In genomic region chr5:140967226-140967893, GRCh38 we compare ENCODE assay signal across 12 cellular contexts. TPM values are rescaled to one million over a fixed set of nuclear protein-coding genes. Genes with fewer than 3 reads are reported as not detected.
DNase-seq lines count a peak whose midpoint lies in the region; ATAC-seq and TF ChIP-seq lines count a peak whose summit lies in the region.
"Had no signal": no experiment of that assay in that cellular context is flagged by ENCODE, and none has a peak within 500 bp of the region (broad histone marks: within the 10 kb centered on the region; RNA-seq: fewer than 3 reads in every experiment).

No MANE protein-coding gene starts in this region.

- H3K4me3 Mint-ChIP-seq in glutamatergic neuron (ENCODE audit: unreplicated experiment), result peak overlapping the region; percentile 81
- no peak overlapping the region for H3K4me3 Mint-ChIP-seq in activated T-cell treated with anti-CD3 and anti-CD28 coated beads, Interleukin-2, amount 50 U/mL, for 24 hours
- H3K4me3 Mint-ChIP-seq: T-helper 2 cell treated with Interferon-gamma antibody and Interleukin-4, amounts not matched to agents 5 μg/mL and 100 μg/mL, for 36 hours had no signal

- H3K4me3 ChIP-seq in cardiac muscle cell (peak overlapping the region; percentile 61), osteoblast (ENCODE audit: insufficient read depth, low read length) (no peak overlapping the region), uterus (peak overlapping the region; percentile 40 to 41)

- H3K27ac Mint-ChIP-seq in glutamatergic neuron (ENCODE audit: unreplicated experiment), result no peak overlapping the region
- no peak overlapping the region for H3K27ac Mint-ChIP-seq in activated T-cell treated with anti-CD3 and anti-CD28 coated beads, Interleukin-2, amount 50 U/mL, for 24 hours
- H3K27ac Mint-ChIP-seq: T-helper 2 cell treated with Interferon-gamma antibody and Interleukin-4, amounts not matched to agents 5 μg/mL and 100 μg/mL, for 36 hours had no signal

- intact Hi-C loops in cardiac septum (cut with DNase I) (no loop called here), uterus (cut with DNase I; ENCODE audit: low total_unique reads) (no loop called here)

- H3K9me3 Mint-ChIP-seq in glutamatergic neuron (ENCODE audit: unreplicated experiment), result peaks cover 5% of the 10 kb centered on the region
- H3K9me3 Mint-ChIP-seq in activated T-cell treated with anti-CD3 and anti-CD28 coated beads, Interleukin-2, amount 50 U/mL, for 24 hours, result no peaks in the 10 kb centered on the region
- H3K9me3 Mint-ChIP-seq: T-helper 2 cell treated with Interferon-gamma antibody and Interleukin-4, amounts not matched to agents 5 μg/mL and 100 μg/mL, for 36 hours had no signal

- no peak overlapping the region for H3K4me2 ChIP-seq in osteoblast (ENCODE audit: insufficient read depth, low read length)

- H3K36me3 ChIP-seq in cardiac muscle cell, result no peaks in the 10 kb centered on the region
- H3K36me3 ChIP-seq in osteoblast (ENCODE audit: insufficient read depth, low read length), result no peaks in the 10 kb centered on the region
- H3K36me3 ChIP-seq in uterus, result no peaks in the 10 kb centered on the region

- no peak overlapping the region for H2AFZ ChIP-seq in osteoblast (ENCODE audit: low read length)

- H3K4me1 ChIP-seq in cardiac muscle cell (ENCODE audit: low read depth), result peaks cover 47% of the 10 kb centered on the region
- H3K4me1 ChIP-seq in osteoblast (ENCODE audit: insufficient read depth, low read length), result no peaks in the 10 kb centered on the region
- H3K4me1 ChIP-seq in uterus, result no peaks in the 10 kb centered on the region

- no peaks in the 10 kb centered on the region for H3K9me3 ChIP-seq in cardiac muscle cell (ENCODE audit: low read depth)
- no peaks in the 10 kb centered on the region for H3K9me3 ChIP-seq in osteoblast (ENCODE audit: low read depth, low read length)
- H3K9me3 ChIP-seq in uterus, result no peaks in the 10 kb centered on the region

- H3K27me3 Mint-ChIP-seq in glutamatergic neuron (ENCODE audit: unreplicated experiment), result peaks cover 2% of the 10 kb centered on the region
- H3K27me3 Mint-ChIP-seq in activated T-cell treated with anti-CD3 and anti-CD28 coated beads, Interleukin-2, amount 50 U/mL, for 24 hours, result peaks cover 46% of the 10 kb centered on the region

- H3K27ac ChIP-seq in cardiac muscle cell (no peak overlapping the region), osteoblast (ENCODE audit: low read depth, low read length) (no peak overlapping the region), uterus (no peak overlapping the region)

- TF ChIP-seq CTCF in cardiac muscle cell (IDR thresholded peaks at IDR 0.05; ENCODE audit: low read depth, low read length) (no peak), glutamatergic neuron (IDR thresholded peaks at IDR 0.05; ENCODE audit: partially characterized antibody, unreplicated experiment) (no peak), osteoblast (IDR thresholded peaks at IDR 0.05; ENCODE audit: extremely low read depth, low read depth, low read length) (no peak), uterus (IDR thresholded peaks at IDR 0.05) (no peak)

- peaks cover 13% of the 10 kb centered on the region for H3K4me1 Mint-ChIP-seq in glutamatergic neuron (ENCODE audit: low read depth, unreplicated experiment)
- H3K4me1 Mint-ChIP-seq in activated T-cell treated with anti-CD3 and anti-CD28 coated beads, Interleukin-2, amount 50 U/mL, for 24 hours (ENCODE audit: low read depth), result peaks cover 2% of the 10 kb centered on the region

- no peaks in the 10 kb centered on the region for H3K36me3 Mint-ChIP-seq in glutamatergic neuron (ENCODE audit: unreplicated experiment)
- no peaks in the 10 kb centered on the region for H3K36me3 Mint-ChIP-seq in activated T-cell treated with anti-CD3 and anti-CD28 coated beads, Interleukin-2, amount 50 U/mL, for 24 hours (ENCODE audit: low read depth)

- no peak for ATAC-seq in HG03521 (IDR thresholded peaks at IDR 0.05; ENCODE audit: unreplicated experiment)

- no peaks in the 10 kb centered on the region for H4K20me1 ChIP-seq in osteoblast (ENCODE audit: insufficient read depth, low read length)

- peaks cover 19% of the 10 kb centered on the region for H3K27me3 ChIP-seq in cardiac muscle cell
- no peaks in the 10 kb centered on the region for H3K27me3 ChIP-seq in osteoblast (ENCODE audit: insufficient read depth, low read length)
- no peaks in the 10 kb centered on the region for H3K27me3 ChIP-seq in uterus

- DNase-seq in cardiac muscle cell (ENCODE audit: low read depth in 1 of 2, low spot score in 1 of 2) (no peak), cardiac septum (ENCODE audit: low spot score) (no peak), glutamatergic neuron (no peak), osteoblast (ENCODE audit: insufficient read length, low spot score, missing footprints) (peak; percentile 6), uterus (no peak), NCI-H1694 treated with DMSO at 0.1 percent for 48 hours (lab: John Stamatoyannopoulos, UW) (no peak)
- no peak for DNase-seq in activated T-cell treated with anti-CD3 and anti-CD28 coated beads, Interleukin-2, amount 50 U/mL, for 24 hours
- DNase-seq: NCI-H1436 treated with DMSO at 0.1 percent for 48 hours had no signal

- TF ChIP-seq POLR2A in uterus (IDR thresholded peaks at IDR 0.05), result no peak

- no peaks in the 10 kb centered on the region for H3K79me2 ChIP-seq in osteoblast (ENCODE audit: insufficient read depth, low read length)

RNA-seq across cellular contexts. Expression of gene PCDHAC2, which starts 1.1 kb away (rescaled TPM):
- 42.2 and 47.8 TPM in 2 replicates for total RNA-seq in cardiac muscle cell
- 18.5 and 18.9 TPM in 2 replicates for polyA plus RNA-seq in cardiac muscle cell
- total RNA-seq in cardiac septum, result 0.67 TPM
- 6.0 TPM for total RNA-seq in glutamatergic neuron (ENCODE audit: unreplicated experiment)
- 0.36 and 0.59 TPM in 2 replicates for total RNA-seq in osteoblast
- total RNA-seq in uterus, result 1 to 10 TPM in 2 of 4 donors, under 1 TPM in 2; under 0.01 to 7.1 (median 1.1) TPM
- total RNA-seq: activated CD8-positive, alpha-beta memory T cell treated with anti-CD3 and anti-CD28 coated beads for 36 hours had no signal

RNA-seq across cellular contexts. Expression of gene PCDHAC1, which starts 41.3 kb away (rescaled TPM):
- total RNA-seq in cardiac muscle cell, result 16.7 and 20.8 TPM in 2 replicates
- polyA plus RNA-seq in cardiac muscle cell, result 3.4 and 5.1 TPM in 2 replicates
- total RNA-seq in cardiac septum, result 0.19 TPM
- total RNA-seq in glutamatergic neuron (ENCODE audit: unreplicated experiment), result 25.2 TPM
- total RNA-seq in osteoblast, result 0.29 and 0.36 TPM in 2 replicates
- total RNA-seq in uterus, result 1 to 10 TPM in 2 of 4 donors, under 1 TPM in 1, not detected in 1; under 0.01 to 1.7 (median 1.2) TPM
- total RNA-seq: activated CD8-positive, alpha-beta memory T cell treated with anti-CD3 and anti-CD28 coated beads for 36 hours; HT-29 had no signal
